Comparison of ENCODE assay signal across 8 cellular contexts in genomic region chr19:55080121-55080914, GRCh38. TPM values are rescaled to one million over a fixed set of nuclear protein-coding genes. Genes with fewer than 3 reads are reported as not detected.
DNase-seq lines count a peak whose midpoint lies in the region; TF ChIP-seq lines count a peak whose summit lies in the region.

No MANE protein-coding gene starts in this region.

- intact Hi-C loops in stomach (cut with DNase I; ENCODE audit: low total_unique reads), result no loop called here

- H3K9ac ChIP-seq in mucosa of rectum (ENCODE audit: low read depth in 1 of 2, low read length in 2 of 2), result peak overlapping the region; percentile 78 to 79

- CTCF ChIA-PET in AG04449 (lab: Yijun Ruan, JAX), result interaction anchor here (2.2 kb wide), 1 partner anchor 8 kb away, joined by 7 read pairs; no protein-coding TSS in a partner anchor

- H3K36me3 ChIP-seq in HAP-1 (replicated peaks), result no peaks in the 10 kb centered on the region
- H3K36me3 ChIP-seq in mucosa of rectum (ENCODE audit: control insufficient read depth in 2 of 2, insufficient read depth in 2 of 2, low read length in 2 of 2), result no peaks in the 10 kb centered on the region
- peaks cover 0 to 25% (median 6%) of the 10 kb centered on the region in 4 donors for H3K36me3 ChIP-seq in stomach

- peaks cover 16% of the 10 kb centered on the region for H3K36me3 Mint-ChIP-seq in endothelial cell (ENCODE audit: low read depth, unreplicated experiment)

- peaks cover 13% of the 10 kb centered on the region for H3K4me1 Mint-ChIP-seq in endothelial cell (ENCODE audit: unreplicated experiment)

- TF ChIP-seq POLR2A in stomach (IDR thresholded peaks at IDR 0.05), result no peak

- H3K27ac Mint-ChIP-seq in endothelial cell (ENCODE audit: unreplicated experiment), result peak overlapping the region; percentile 16

- TF ChIP-seq CTCF in AG04449 (IDR thresholded peaks at IDR 0.05; ENCODE audit: insufficient read depth, low read length, missing control alignments) (no peak), endothelial cell (IDR thresholded peaks at IDR 0.05; ENCODE audit: unreplicated experiment) (no peak), stomach (IDR thresholded peaks at IDR 0.05) (no peak)

- WGBS in stomach, 5 donors, result 15 to 44% (median 23%) methylated on average over 52 to 55 of the region's 55 CpGs

- H3K4me3 Mint-ChIP-seq in endothelial cell (ENCODE audit: unreplicated experiment), result peak overlapping the region; percentile 77

- H3K4me1 ChIP-seq in HAP-1, result peaks cover 14% of the 10 kb centered on the region
- H3K4me1 ChIP-seq in mucosa of rectum (ENCODE audit: control insufficient read depth in 2 of 2, insufficient read depth in 2 of 2, low read length in 2 of 2), result peaks cover 20 to 21% of the 10 kb centered on the region in 2 donors
- peaks cover 21 to 40% (median 37%) of the 10 kb centered on the region in 4 donors for H3K4me1 ChIP-seq in stomach

- H3K9me3 ChIP-seq in HAP-1 (no peaks in the 10 kb centered on the region), mucosa of rectum (ENCODE audit: control insufficient read depth in 2 of 2, low read length in 2 of 2) (no peaks in the 10 kb centered on the region), stomach (no peaks in the 10 kb centered on the region)

- H3K27me3 Mint-ChIP-seq in endothelial cell (ENCODE audit: unreplicated experiment), result peaks cover 41% of the 10 kb centered on the region

- in situ Hi-C loops in HAP-1 (cut with MboI; ENCODE audit: low sequenced_read_pairs), result no loop called here

- H3K27me3 ChIP-seq in HAP-1 (ENCODE audit: low read depth) (no peaks in the 10 kb centered on the region; the same call in 1 of the 2 replicates), mucosa of rectum (ENCODE audit: control insufficient read depth in 2 of 2, insufficient read depth in 2 of 2, low read length in 2 of 2) (peaks cover 2% of the 10 kb centered on the region in 2 donors), stomach (peaks cover 26 to 90% (median 46%) of the 10 kb centered on the region in 3 donors)

- peak overlapping the region; percentile 93 to 95 for H3K27ac ChIP-seq in mucosa of rectum (ENCODE audit: low read depth in 2 of 2, low read length in 2 of 2)
- H3K27ac ChIP-seq in stomach, result peak overlapping the region in 2 of 5 donors; percentile 4 to 41

- POLR2A ChIA-PET in AG04449 (lab: Yijun Ruan, JAX), result no interaction called here

- H3K9me3 Mint-ChIP-seq in endothelial cell (ENCODE audit: unreplicated experiment), result no peaks in the 10 kb centered on the region

- H3K4me3 ChIP-seq in AG04449 (ENCODE audit: low read depth, low read length) (peak overlapping the region; percentile 51), HAP-1 (peak overlapping the region; percentile 49), mucosa of rectum (ENCODE audit: low read length in 2 of 2) (peak overlapping the region; percentile 70 to 73), stomach (peak overlapping the region; percentile 29 to 52 (median 46))

- no peak for TF ChIP-seq EP300 in stomach (IDR thresholded peaks at IDR 0.05)

- DNase-seq in AG04449 (ENCODE audit: low read depth, low spot score) (no peak), HAP-1 (ENCODE audit: low spot score in 2 of 2) (peak; percentile 68 to 93), NCI-H446 (lab: John Stamatoyannopoulos, UW) (peak; percentile 77 to 93), endothelial cell (ENCODE audit: low spot score) (no peak), stomach (peak; percentile 48), pons (ENCODE audit: low spot score) (no peak)
- peak; percentile 71 to 72 for DNase-seq in activated CD4-positive, alpha-beta T cell treated with anti-CD3 and anti-CD28 coated beads, Interleukin-2, amount 50 U/mL, for 48 hours

RNA-seq across cellular contexts. Expression of gene EPS8L1, which starts 4.6 kb away (rescaled TPM):
- total RNA-seq in endothelial cell (ENCODE audit: unreplicated experiment) (24.6 TPM), stomach (100 to 1,000 TPM in 3 of 5 donors, 10 to 100 TPM in 2; 32.3 to 303 (median 114) TPM)
- polyA plus RNA-seq in stomach, result 100 to 1,000 TPM in 1 of 3 donors, 10 to 100 TPM in 2; 82.3 to 320 (median 87.5) TPM

RNA-seq across cellular contexts. Expression of gene RDH13, which starts 17.4 kb away (rescaled TPM):
- total RNA-seq in endothelial cell (ENCODE audit: unreplicated experiment) (13.5 TPM), stomach (100 to 1,000 TPM in 1 of 5 donors, 10 to 100 TPM in 4; 20.6 to 124 (median 28.8) TPM)
- 10 to 100 TPM; 13.1 to 22.0 (median 20.3) TPM for polyA plus RNA-seq in stomach

RNA-seq across cellular contexts. Expression of gene PPP1R12C, which starts 37.1 kb away (rescaled TPM):
- total RNA-seq in endothelial cell (ENCODE audit: unreplicated experiment) (136 TPM), stomach (100 to 1,000 TPM in 4 of 5 donors, 10 to 100 TPM in 1; 52.7 to 261 (median 167) TPM)
- polyA plus RNA-seq in stomach, result 100 to 1,000 TPM in 1 of 3 donors, 10 to 100 TPM in 2; 77.0 to 136 (median 82.6) TPM

RNA-seq across cellular contexts. Expression of gene GP6, which starts 42.3 kb away (rescaled TPM):
- total RNA-seq in endothelial cell (ENCODE audit: unreplicated experiment), result 1.2 TPM
- 1 to 10 TPM in 1 of 5 donors, not detected in 4; 3.5 TPM for total RNA-seq in stomach
- polyA plus RNA-seq in stomach, result under 1 TPM in 1 of 3 donors, not detected in 2; 0.43 TPM

Comparison
In these comparisons a context has a peak if more than half of its experiments do, and no peak if none do; other contexts are left out.
1. DNase-seq: peak in HAP-1 (2 of 2), NCI-H446 (2 of 2), activated CD4-positive, alpha-beta T cell treated with anti-CD3 and anti-CD28 coated beads, Interleukin-2, amount 50 U/mL, for 48 hours (2 of 2) and stomach (single experiment); none in AG04449 (single experiment), endothelial cell (single experiment) and pons (single experiment).
2. Peak in every context shown above with its lines, with median percentiles within 50 percentile points of each other: H3K4me3 ChIP-seq.